ENCODE assay signal across 14 cellular contexts in genomic region chr18:31225668-31226067, GRCh38.
A peak's percentile ranks its signal among the peaks of the same experiment; 100 is the strongest.
DNase-seq lines count a peak whose midpoint lies in the region; ATAC-seq, FAIRE-seq and TF ChIP-seq lines count a peak whose summit lies in the region.
"Had no signal": no experiment of that assay in that cellular context is flagged by ENCODE, and none has a peak within 500 bp of the region (broad histone marks: within the 10 kb centered on the region; RNA-seq: fewer than 3 reads in every experiment).

No MANE protein-coding gene starts in this region.

- CTCF ChIA-PET in HEK293T (lab: Yijun Ruan, JAX): interaction anchor here (0.6 to 2.1 kb wide), 3 partner anchors 16 to 137 kb away, joined by 3 to 14 read pairs (median 3); no protein-coding TSS in a partner anchor

- no peak for TF ChIP-seq CTCF in brain microvascular endothelial cell (IDR thresholded peaks at IDR 0.05; ENCODE audit: low read depth, low read length, missing control alignments)
- no peak for TF ChIP-seq CTCF in pancreas (IDR thresholded peaks at IDR 0.05)

- POLR2A ChIA-PET in HEK293T (lab: Yijun Ruan, JAX): no interaction called here

- H3K4me3 ChIP-seq in HAP-1 (no peak overlapping the region), brain microvascular endothelial cell (ENCODE audit: low read depth, low read length) (no peak overlapping the region), pancreas (no peak overlapping the region)
- H3K4me3 ChIP-seq: vagina had no signal

- H3K27ac ChIP-seq in brain microvascular endothelial cell: peak overlapping the region; percentile 43
- H3K27ac ChIP-seq in pancreas: peak overlapping the region in 1 of 4 donors; percentile 9
- H3K27ac ChIP-seq: vagina had no signal

- WGBS in pancreas, 2 donors: 17 to 29% methylated on average over 5 of the region's 5 CpGs

- peak in 3 of 4 donors; percentile 37 to 80 (median 62) for ATAC-seq in pancreas
- no peak for ATAC-seq in HG03175 (IDR thresholded peaks at IDR 0.05; ENCODE audit: unreplicated experiment)

- H3K9me3 ChIP-seq in HAP-1 (no peaks in the 10 kb centered on the region), pancreas (no peaks in the 10 kb centered on the region)
- H3K9me3 ChIP-seq: vagina had no signal

- DNase-seq in HAP-1 (ENCODE audit: low spot score in 2 of 2) (peak; percentile 52 to 57), brain microvascular endothelial cell (peak; percentile 91), iPS DF 19.7 (ENCODE audit: low read depth, low spot score) (peak; percentile 63), pancreas (no peak), HEK293T (ENCODE audit: extremely low spot score) (no peak), NCI-H2029 (lab: John Stamatoyannopoulos, UW) (no peak)
- no peak for DNase-seq in activated T-cell treated with anti-CD3 and anti-CD28 coated beads, Interleukin-2, amount 50 U/mL, for 1 hour
- DNase-seq: activated CD8-positive, alpha-beta memory T cell treated with anti-CD3 and anti-CD28 coated beads for 24 hours; effector memory CD4-positive, alpha-beta T cell; NCI-H2029 treated with DMSO at 0.1 percent for 48 hours; OCI-M1; stimulated activated CD8-positive, alpha-beta memory T cell treated with anti-CD3 and anti-CD28 coated beads, Interleukin-4, amount 100 ng/mL, for 48 hours had no signal

- no peak for FAIRE-seq in pancreas (lab: Jason Lieb, UNC)

- H3K27me3 ChIP-seq in HAP-1 (ENCODE audit: low read depth) (no peaks in the 10 kb centered on the region), brain microvascular endothelial cell (replicated peaks) (no peaks in the 10 kb centered on the region), pancreas (no peaks in the 10 kb centered on the region)
- H3K27me3 ChIP-seq: vagina had no signal

- in situ Hi-C loops in HAP-1 (cut with MboI; ENCODE audit: low sequenced_read_pairs): no loop called here
- in situ Hi-C loops in brain microvascular endothelial cell (cut with HindIII; ENCODE audit: low pct_ligation_motif_present, low sequenced_read_pairs): no loop called here

- H3K4me1 ChIP-seq in HAP-1 (peaks cover 11% of the 10 kb centered on the region), pancreas (no peaks in the 10 kb centered on the region)
- H3K4me1 ChIP-seq: vagina had no signal

- no peaks in the 10 kb centered on the region for H3K36me3 ChIP-seq in HAP-1 (replicated peaks)
- H3K36me3 ChIP-seq in brain microvascular endothelial cell (replicated peaks): no peaks in the 10 kb centered on the region
- H3K36me3 ChIP-seq in pancreas: no peaks in the 10 kb centered on the region
- H3K36me3 ChIP-seq: vagina had no signal

- intact Hi-C loops in pancreas (cut with DNase I): no loop called here

TF ChIP-seq in HEK293T, 16 proteins besides CTCF, POLR2A, EP300 and RAD21:
- TF ChIP-seq FOXM1 (IDR thresholded peaks at IDR 0.05; ENCODE audit: borderline replicate concordance): no peak
- TF ChIP-seq SUZ12 (IDR thresholded peaks at IDR 0.05): no peak
- TF ChIP-seq SP1 (IDR thresholded peaks at IDR 0.05): no peak
- TF ChIP-seq ARNT (IDR thresholded peaks at IDR 0.05): no peak
- TF ChIP-seq CTBP1 (IDR thresholded peaks at IDR 0.05; ENCODE audit: borderline replicate concordance): no peak
TF ChIP-seq in HEK293T: peak in this region for 0.

Comparison
In these comparisons a context has a peak if more than half of its experiments do, and no peak if none do; other contexts are left out.
1. DNase-seq: peak in HAP-1 (2 of 2), brain microvascular endothelial cell (single experiment) and iPS DF 19.7 (single experiment); none in pancreas (0 of 6), HEK293T (single experiment), NCI-H2029 (single experiment) and activated T-cell treated with anti-CD3 and anti-CD28 coated beads, Interleukin-2, amount 50 U/mL, for 1 hour (single experiment).